ENCODE assay signal across 24 cellular contexts in the genomic region with DNA sequence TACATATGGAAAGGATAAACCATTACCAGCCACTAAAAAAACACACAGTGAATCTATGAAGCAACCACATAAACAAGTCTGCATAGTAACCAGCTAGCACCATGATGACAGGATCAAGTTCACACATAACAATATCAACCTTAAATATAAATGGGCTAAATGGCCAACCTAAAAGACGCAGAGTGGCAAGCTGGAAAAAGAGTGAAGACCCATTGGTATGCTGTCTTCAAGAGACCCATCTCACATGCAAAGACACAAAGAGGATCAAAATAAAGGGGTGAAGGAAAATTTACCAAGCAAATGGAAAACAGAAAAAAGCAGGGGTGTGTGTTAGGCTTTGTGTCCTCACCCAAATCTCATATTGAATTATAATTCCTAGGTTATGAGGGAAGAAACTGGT.
"Had no signal": no experiment of that assay in that cellular context is flagged by ENCODE, and none has a peak within 500 bp of the region (broad histone marks: within the 10 kb centered on the region; RNA-seq: fewer than 3 reads in every experiment).

No MANE protein-coding gene starts in this region.

- H3K27me3 ChIP-seq: colonic mucosa, dorsolateral prefrontal cortex, esophagus muscularis mucosa, esophagus squamous epithelium, foreskin keratinocyte, gastrocnemius medialis, gastroesophageal sphincter, heart left ventricle, heart right ventricle, hepatocyte had no signal

- H3K36me3 ChIP-seq: colonic mucosa, esophagus muscularis mucosa, esophagus squamous epithelium, gastrocnemius medialis, gastroesophageal sphincter, heart left ventricle, heart right ventricle had no signal

- H3K4me2 ChIP-seq: hepatocyte had no signal

- H3K27ac ChIP-seq: colonic mucosa, coronary artery, dorsolateral prefrontal cortex, epithelial cell of prostate, esophagus muscularis mucosa, esophagus squamous epithelium, foreskin keratinocyte, gastrocnemius medialis, gastroesophageal sphincter, heart left ventricle, heart right ventricle, hepatocyte had no signal

- H3K4me1 ChIP-seq: colonic mucosa, esophagus muscularis mucosa, esophagus squamous epithelium, foreskin keratinocyte, gastrocnemius medialis, gastroesophageal sphincter, heart left ventricle, heart right ventricle had no signal

- DNase-seq: colonic mucosa; cortex of kidney; dermis blood vessel endothelial cell; dorsolateral prefrontal cortex; effector CD4-positive, alpha-beta T cell; effector CD8-positive, alpha-beta T cell; effector memory CD4-positive, alpha-beta T cell; effector memory CD8-positive, alpha-beta T cell; endodermal cell; erythroblast; esophagus squamous epithelium; foreskin fibroblast; foreskin keratinocyte; foreskin melanocyte; gastrocnemius medialis; glutamatergic neuron; head of caudate nucleus; heart left ventricle; heart right ventricle had no signal

- H3K9me3 ChIP-seq: colonic mucosa, gastrocnemius medialis had no signal

- H2AFZ ChIP-seq: hepatocyte had no signal

- H3K4me3 ChIP-seq: colonic mucosa, coronary artery, dorsolateral prefrontal cortex, esophagus muscularis mucosa, esophagus squamous epithelium, gastrocnemius medialis, gastroesophageal sphincter, heart left ventricle, heart right ventricle, hepatocyte had no signal
